In the genomic region with DNA sequence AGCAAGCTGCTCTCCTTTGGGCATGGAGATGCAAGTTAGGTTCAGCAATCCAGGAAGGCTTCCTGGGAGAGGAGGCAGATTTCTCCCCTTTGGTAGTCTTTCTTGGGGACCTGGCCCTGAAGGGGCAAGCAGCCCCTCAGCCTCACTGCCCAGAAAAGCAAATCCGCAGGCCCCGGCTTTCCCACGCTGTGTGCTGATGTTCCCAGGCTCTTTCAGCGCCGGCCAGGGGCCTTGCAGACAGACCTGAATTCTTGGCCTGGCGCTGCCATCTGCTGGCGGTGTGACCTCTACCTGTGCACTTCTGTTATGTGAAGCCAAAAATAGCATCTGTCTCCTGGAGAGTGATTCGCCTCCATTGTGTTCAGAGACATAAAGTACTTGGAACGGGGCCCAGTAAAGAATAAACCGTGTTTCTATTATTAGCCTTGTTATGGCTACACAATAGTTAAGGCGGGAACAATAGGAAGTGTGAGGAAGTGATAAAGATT, we compare ENCODE assay signal across 8 cellular contexts.
A peak's percentile ranks its signal among the peaks of the same experiment; 100 is the strongest.
DNase-seq lines count a peak whose midpoint lies in the region; ATAC-seq and TF ChIP-seq lines count a peak whose summit lies in the region.

No MANE protein-coding gene starts in this region.

- H3K4me2 ChIP-seq in GM23248 (ENCODE audit: unreplicated experiment): no peak overlapping the region

- H3K36me3 ChIP-seq in GM23248 (ENCODE audit: low read depth): no peaks in the 10 kb centered on the region

- no peak overlapping the region for H3K27ac ChIP-seq in GM23248

- no peaks in the 10 kb centered on the region for H3K36me3 Mint-ChIP-seq in activated naive CD8-positive, alpha-beta T cell treated with anti-CD3 and anti-CD28 coated beads for 36 hours

- peaks cover 24% of the 10 kb centered on the region for H3K27me3 Mint-ChIP-seq in activated naive CD8-positive, alpha-beta T cell treated with anti-CD3 and anti-CD28 coated beads for 36 hours

- no peaks in the 10 kb centered on the region for H3K27me3 ChIP-seq in GM23248 (replicated peaks; ENCODE audit: insufficient read depth)

- no peaks in the 10 kb centered on the region for H3K9me3 Mint-ChIP-seq in activated naive CD8-positive, alpha-beta T cell treated with anti-CD3 and anti-CD28 coated beads for 36 hours

- no peaks in the 10 kb centered on the region for H3F3A ChIP-seq in GM23248 (ENCODE audit: insufficient read depth)

- 0 out of 2 replicates have a peak, but pooled peaks cover 4% of the 10 kb centered on the region for H3K4me1 ChIP-seq in GM23248 (ENCODE audit: insufficient read depth)

- DNase-seq in AG04449 (ENCODE audit: low read depth, low spot score): no peak
- DNase-seq in GM23248: peak; percentile 81
- DNase-seq in NCI-H2196 treated with DMSO at 0.1 percent for 48 hours (lab: John Stamatoyannopoulos, UW; ENCODE audit: unreplicated experiment): peak; percentile 95
- peak; percentile 21 for DNase-seq in activated naive CD8-positive, alpha-beta T cell treated with anti-CD3 and anti-CD28 coated beads for 36 hours
- peak; percentile 91 for DNase-seq in left ventricle myocardium superior
- peak; percentile 66 for DNase-seq in retina

- H3K79me2 ChIP-seq in GM23248 (ENCODE audit: insufficient read depth): no peaks in the 10 kb centered on the region

- intact Hi-C loops in left ventricle myocardium superior (cut with micrococcal nuclease): loop anchor here (10.0 kb wide), 1 partner anchor 59 kb away; no protein-coding TSS in a partner anchor

- no peak overlapping the region for H3K27ac Mint-ChIP-seq in activated naive CD8-positive, alpha-beta T cell treated with anti-CD3 and anti-CD28 coated beads for 36 hours

- 9 to 11% methylated on average over 11 of the region's 11 CpGs for WGBS in GM23248 (ENCODE audit: low coverage in 1 of 2, low lambda C conversion rate in 2 of 2, missing lambda C conversion rate in 2 of 2), 2 experiments

- CTCF ChIA-PET in AG04449 (lab: Yijun Ruan, JAX): interaction anchor here (0.6 to 9.0 kb wide), 16 partner anchors 9 to 1057 kb away, joined by 3 to 147 read pairs (median 5); partner anchors contain the start of gene ALPL

- H3K4me3 ChIP-seq in AG04449 (ENCODE audit: low read depth, low read length): no peak overlapping the region
- no peak overlapping the region for H3K4me3 ChIP-seq in GM23248

- H3K9me3 ChIP-seq in GM23248 (ENCODE audit: low read depth): no peaks in the 10 kb centered on the region

- H3K4me3 Mint-ChIP-seq in activated naive CD8-positive, alpha-beta T cell treated with anti-CD3 and anti-CD28 coated beads for 36 hours: no peak overlapping the region

- H2AFZ ChIP-seq in GM23248: no peak overlapping the region

- in situ Hi-C loops in GM23248 (cut with MboI): no loop called here

- ATAC-seq in left ventricle myocardium superior (peak; percentile 93), GM21717 (IDR thresholded peaks at IDR 0.05; ENCODE audit: unreplicated experiment) (no peak), HG03095 (IDR thresholded peaks at IDR 0.05; ENCODE audit: unreplicated experiment) (no peak)

- no peaks in the 10 kb centered on the region for H4K20me1 ChIP-seq in GM23248 (ENCODE audit: insufficient read depth)

- 0 out of 2 replicates have a peak overlapping the region, but pooled peaks have one; percentile 3 for H3K9ac ChIP-seq in GM23248

- no peaks in the 10 kb centered on the region for H3K9me2 ChIP-seq in GM23248 (ENCODE audit: insufficient read depth)

- peak; percentile 60 for TF ChIP-seq CTCF in AG04449 (IDR thresholded peaks at IDR 0.05; ENCODE audit: insufficient read depth, low read length, missing control alignments)

- POLR2A ChIA-PET in AG04449 (lab: Yijun Ruan, JAX): no interaction called here

- H3K4me1 Mint-ChIP-seq in activated naive CD8-positive, alpha-beta T cell treated with anti-CD3 and anti-CD28 coated beads for 36 hours: no peaks in the 10 kb centered on the region
